Comparison of ENCODE assay signal across 23 cellular contexts in genomic region chr9:123617286-123617685, GRCh38.
A peak's percentile ranks its signal among the peaks of the same experiment; 100 is the strongest.
DNase-seq lines count a peak whose midpoint lies in the region; ATAC-seq and TF ChIP-seq lines count a peak whose summit lies in the region.
"Had no signal": no experiment of that assay in that cellular context is flagged by ENCODE, and none has a peak within 500 bp of the region (broad histone marks: within the 10 kb centered on the region; RNA-seq: fewer than 3 reads in every experiment).

No MANE protein-coding gene starts in this region.

- no peaks in the 10 kb centered on the region for H3K4me1 ChIP-seq in mesenchymal stem cell (ENCODE audit: control insufficient read depth, insufficient read depth, low read depth, low read length)
- peaks cover 0 to 6% of the 10 kb centered on the region in 2 donors for H3K4me1 ChIP-seq in neuronal stem cell (ENCODE audit: control insufficient read depth in 2 of 2, insufficient read depth in 1 of 2, low read depth in 1 of 2, low read length in 2 of 2)
- no peaks in the 10 kb centered on the region; a peak in 1 of 4 replicates for H3K4me1 ChIP-seq in SK-N-SH (ENCODE audit: control insufficient read depth in 1 of 2, insufficient read depth in 2 of 2, low read depth in 1 of 2, low read length in 1 of 2)
- H3K4me1 ChIP-seq: Caco-2, HAP-1 had no signal

- no peaks in the 10 kb centered on the region for H3K9me3 ChIP-seq in mesenchymal stem cell (ENCODE audit: control insufficient read depth, low read length)
- no peaks in the 10 kb centered on the region for H3K9me3 ChIP-seq in neuronal stem cell (replicated peaks in 1 of 2; ENCODE audit: control insufficient read depth in 2 of 2, insufficient read depth in 1 of 2, low read depth in 1 of 2, low read length in 2 of 2)
- H3K9me3 ChIP-seq in SK-N-SH, result no peaks in the 10 kb centered on the region
- H3K9me3 ChIP-seq: BLaER1, Caco-2, HAP-1 had no signal

- no peak overlapping the region for H2BK12ac ChIP-seq in mesenchymal stem cell (ENCODE audit: low read length in 2 of 2)
- no peak overlapping the region for H2BK12ac ChIP-seq in neuronal stem cell (ENCODE audit: low read length)

- H3K27ac ChIP-seq in mesenchymal stem cell (ENCODE audit: low read length, poor library complexity, severe bottlenecking) (no peak overlapping the region), neuronal stem cell (replicated peaks; ENCODE audit: low read length) (no peak overlapping the region), SK-N-SH (ENCODE audit: low read depth in 2 of 2, low read length in 1 of 2) (no peak overlapping the region)
- H3K27ac ChIP-seq: 22Rv1, BLaER1, C4-2B had no signal

- H2BK15ac ChIP-seq in mesenchymal stem cell (ENCODE audit: low read depth, poor library complexity, severe bottlenecking) (no peak overlapping the region), neuronal stem cell (ENCODE audit: low read length) (no peak overlapping the region)

- H3K27me3 Mint-ChIP-seq in activated CD8-positive, alpha-beta memory T cell treated with anti-CD3 and anti-CD28 coated beads, Interleukin-2, amount 10 ng/mL, durations not matched to agents 7 days and 5 days, result no peaks in the 10 kb centered on the region
- no peaks in the 10 kb centered on the region for H3K27me3 Mint-ChIP-seq in glutamatergic neuron (ENCODE audit: unreplicated experiment)
- H3K27me3 Mint-ChIP-seq: B cell; CD4-positive, CD25-positive, alpha-beta regulatory T cell had no signal

- H2BK120ac ChIP-seq in mesenchymal stem cell (ENCODE audit: low read depth, low read length) (no peak overlapping the region), neuronal stem cell (ENCODE audit: low read depth, low read length) (no peak overlapping the region)

- H3K36me3 ChIP-seq in mesenchymal stem cell (ENCODE audit: control insufficient read depth in 1 of 2, insufficient read depth in 2 of 2, low read depth in 1 of 2, low read length in 2 of 2), result peaks cover 0 to 3% of the 10 kb centered on the region in 2 experiments
- no peaks in the 10 kb centered on the region for H3K36me3 ChIP-seq in neuronal stem cell (replicated peaks in 1 of 2; ENCODE audit: control insufficient read depth in 2 of 2, insufficient read depth in 2 of 2, low read length in 2 of 2)
- H3K36me3 ChIP-seq in SK-N-SH (replicated peaks in 1 of 2; ENCODE audit: control insufficient read depth in 1 of 2, insufficient read depth in 2 of 2, low read length in 1 of 2), result no peaks in the 10 kb centered on the region
- H3K36me3 ChIP-seq: HAP-1 had no signal

- TF ChIP-seq RAD21 in SK-N-SH (IDR thresholded peaks at IDR 0.05; ENCODE audit: low read length), result no peak

- H2BK5ac ChIP-seq in mesenchymal stem cell (ENCODE audit: low read depth, low read length, poor library complexity, severe bottlenecking) (no peak overlapping the region), neuronal stem cell (ENCODE audit: low read length) (no peak overlapping the region)

- no peaks in the 10 kb centered on the region for H3F3A ChIP-seq in SK-N-SH (replicated peaks; ENCODE audit: insufficient read depth)

- TF ChIP-seq EP300 in SK-N-SH (IDR thresholded peaks at IDR 0.05; ENCODE audit: borderline replicate concordance in 1 of 2, low read depth in 1 of 2, low read length in 1 of 2), result no peak

- H3K4me3 ChIP-seq in mesenchymal stem cell (ENCODE audit: insufficient read depth in 1 of 2, low read depth in 1 of 2, low read length in 2 of 2) (no peak overlapping the region), neuronal stem cell (ENCODE audit: low read length in 2 of 2) (no peak overlapping the region), SK-N-SH (ENCODE audit: low read depth in 2 of 2, low read length in 1 of 2) (no peak overlapping the region)
- H3K4me3 ChIP-seq: BLaER1, GM12878, GM23338, HAP-1 had no signal

- peak overlapping the region; percentile 87 for H4K91ac ChIP-seq in mesenchymal stem cell (ENCODE audit: low read length)
- no peak overlapping the region for H4K91ac ChIP-seq in neuronal stem cell (ENCODE audit: low read depth, low read length, poor library complexity)

- CTCF ChIA-PET in activated CD8-positive, alpha-beta memory T cell treated with anti-CD3 and anti-CD28 coated beads, Interleukin-2, amount 10 ng/mL, durations not matched to agents 7 days and 5 days (lab: Charles Lee), result no interaction called here
- CTCF ChIA-PET in SK-N-SH (lab: Yijun Ruan, JAX), result interaction anchor here (1.4 kb wide), 1 partner anchor 73 kb away, joined by 3 read pairs; no protein-coding TSS in a partner anchor

- H3K4ac ChIP-seq in mesenchymal stem cell (ENCODE audit: low read depth in 1 of 2, low read length in 2 of 2) (no peak overlapping the region), neuronal stem cell (ENCODE audit: low read length) (no peak overlapping the region)

- no peaks in the 10 kb centered on the region for H3K9me3 Mint-ChIP-seq in activated CD8-positive, alpha-beta memory T cell treated with anti-CD3 and anti-CD28 coated beads, Interleukin-2, amount 10 ng/mL, durations not matched to agents 7 days and 5 days (ENCODE audit: low read depth)
- H3K9me3 Mint-ChIP-seq in glutamatergic neuron (ENCODE audit: unreplicated experiment), result peaks cover 3% of the 10 kb centered on the region
- H3K9me3 Mint-ChIP-seq: CD4-positive, CD25-positive, alpha-beta regulatory T cell; CD8-positive, alpha-beta T cell; GM23338; HFFc6 had no signal

- no peak overlapping the region for H4K8ac ChIP-seq in mesenchymal stem cell (ENCODE audit: low read length)
- H4K8ac ChIP-seq in neuronal stem cell (ENCODE audit: low read depth, low read length), result no peak overlapping the region

- ATAC-seq in activated CD8-positive, alpha-beta memory T cell treated with anti-CD3 and anti-CD28 coated beads, Interleukin-2, amount 10 ng/mL, durations not matched to agents 7 days and 5 days, result no peak
- ATAC-seq: CD8-positive, alpha-beta T cell; GM12878 had no signal

- TF ChIP-seq CTCF in glutamatergic neuron (IDR thresholded peaks at IDR 0.05; ENCODE audit: partially characterized antibody, unreplicated experiment) (no peak), SK-N-SH (IDR thresholded peaks at IDR 0.05) (no peak)

- H3K4me2 ChIP-seq in mesenchymal stem cell (ENCODE audit: low read length, poor library complexity, severe bottlenecking) (no peak overlapping the region), neuronal stem cell (ENCODE audit: insufficient read depth, low read length, poor library complexity, severe bottlenecking) (no peak overlapping the region), SK-N-SH (no peak overlapping the region)
- H3K4me2 ChIP-seq: BLaER1 had no signal

- no peaks in the 10 kb centered on the region for H3K36me3 Mint-ChIP-seq in activated CD8-positive, alpha-beta memory T cell treated with anti-CD3 and anti-CD28 coated beads, Interleukin-2, amount 10 ng/mL, durations not matched to agents 7 days and 5 days
- no peaks in the 10 kb centered on the region for H3K36me3 Mint-ChIP-seq in glutamatergic neuron (ENCODE audit: unreplicated experiment)

- H2AK5ac ChIP-seq in mesenchymal stem cell (ENCODE audit: low read length, severe bottlenecking) (no peak overlapping the region), neuronal stem cell (ENCODE audit: low read depth, low read length) (peak overlapping the region; percentile 20)

- H3K4me1 Mint-ChIP-seq in activated CD8-positive, alpha-beta memory T cell treated with anti-CD3 and anti-CD28 coated beads, Interleukin-2, amount 10 ng/mL, durations not matched to agents 7 days and 5 days, result no peaks in the 10 kb centered on the region
- H3K4me1 Mint-ChIP-seq in glutamatergic neuron (ENCODE audit: low read depth, unreplicated experiment), result no peaks in the 10 kb centered on the region

- H3K18ac ChIP-seq in mesenchymal stem cell (ENCODE audit: low read depth in 1 of 2, low read length in 2 of 2) (no peak overlapping the region), neuronal stem cell (ENCODE audit: low read length) (no peak overlapping the region)

- no peak overlapping the region for H3K4me3 Mint-ChIP-seq in activated CD8-positive, alpha-beta memory T cell treated with anti-CD3 and anti-CD28 coated beads, Interleukin-2, amount 10 ng/mL, durations not matched to agents 7 days and 5 days
- H3K4me3 Mint-ChIP-seq in glutamatergic neuron (ENCODE audit: unreplicated experiment), result no peak overlapping the region
- H3K4me3 Mint-ChIP-seq: B cell; CD4-positive, CD25-positive, alpha-beta regulatory T cell; CD8-positive, alpha-beta T cell; GM23338; HFFc6 had no signal

- H3K79me1 ChIP-seq in mesenchymal stem cell (replicated peaks; ENCODE audit: low read length, poor library complexity, severe bottlenecking) (no peaks in the 10 kb centered on the region), neuronal stem cell (ENCODE audit: low read depth, low read length) (no peaks in the 10 kb centered on the region)

- no peaks in the 10 kb centered on the region for H3K27me3 ChIP-seq in mesenchymal stem cell (ENCODE audit: control insufficient read depth in 1 of 2, insufficient read depth in 1 of 2, low read length in 2 of 2)
- no peaks in the 10 kb centered on the region for H3K27me3 ChIP-seq in neuronal stem cell (ENCODE audit: control insufficient read depth in 3 of 3, insufficient read depth in 3 of 3, low read depth in 1 of 3, low read length in 3 of 3)
- no peaks in the 10 kb centered on the region for H3K27me3 ChIP-seq in SK-N-SH (ENCODE audit: insufficient read depth)
- H3K27me3 ChIP-seq: BLaER1 had no signal

- 92% methylated on average over 9 of the region's 9 CpGs for WGBS in mesenchymal stem cell
- WGBS in neuronal stem cell (ENCODE audit: extremely low coverage in 2 of 2, insufficient read length in 2 of 2, insufficient replicate concordance in 1 of 2), 2 donors, result no CpG with 5 or more reads among the region's 9 CpGs
- 96% methylated on average over 9 of the region's 9 CpGs for WGBS in SK-N-SH (ENCODE audit: low lambda C conversion rate)

- H2AFZ ChIP-seq in mesenchymal stem cell (ENCODE audit: low read depth, low read length), result no peak overlapping the region
- no peak overlapping the region for H2AFZ ChIP-seq in neuronal stem cell (ENCODE audit: low read length)
- H2AFZ ChIP-seq in SK-N-SH (ENCODE audit: low read depth), result no peak overlapping the region
- H2AFZ ChIP-seq: GM23338 had no signal

- H3K9me2 ChIP-seq in SK-N-SH, result no peaks in the 10 kb centered on the region

- H4K20me1 ChIP-seq in SK-N-SH (ENCODE audit: insufficient read depth), result no peaks in the 10 kb centered on the region
- H4K20me1 ChIP-seq: BLaER1 had no signal

- H3K27ac Mint-ChIP-seq in activated CD8-positive, alpha-beta memory T cell treated with anti-CD3 and anti-CD28 coated beads, Interleukin-2, amount 10 ng/mL, durations not matched to agents 7 days and 5 days, result no peak overlapping the region
- no peak overlapping the region for H3K27ac Mint-ChIP-seq in glutamatergic neuron (ENCODE audit: unreplicated experiment)
- H3K27ac Mint-ChIP-seq: B cell; CD4-positive, CD25-positive, alpha-beta regulatory T cell; CD8-positive, alpha-beta T cell; GM23338; HFFc6 had no signal

- H3K23ac ChIP-seq in mesenchymal stem cell (ENCODE audit: low read length in 2 of 2), result no peak overlapping the region
- H3K23ac ChIP-seq in neuronal stem cell (ENCODE audit: low read depth, low read length, poor library complexity), result peak overlapping the region; percentile 12

- peak; percentile 22 for DNase-seq in activated CD8-positive, alpha-beta memory T cell treated with anti-CD3 and anti-CD28 coated beads, Interleukin-2, amount 10 ng/mL, durations not matched to agents 7 days and 5 days
- DNase-seq in activated CD8-positive, alpha-beta memory T cell treated with anti-CD3 and anti-CD28 coated beads, Interleukin-2, amount 50 U/mL, for 4 hours, result no peak
- DNase-seq in mesenchymal stem cell (no peak), neuronal stem cell (ENCODE audit: low spot score) (no peak), glutamatergic neuron (no peak), SK-N-SH (no peak), NCI-H128 (lab: John Stamatoyannopoulos, UW; ENCODE audit: unreplicated experiment) (no peak), superior temporal gyrus (ENCODE audit: extremely low spot score) (no peak)
- DNase-seq: Caco-2; CD4-positive, CD25-positive, alpha-beta regulatory T cell; CD8-positive, alpha-beta T cell; DMS 273 treated with DMSO at 0.1 percent for 48 hours; DMS79; EL; GDM1; HFFc6 had no signal

- POLR2A ChIA-PET in SK-N-SH (lab: Yijun Ruan, JAX), result no interaction called here

- no peaks in the 10 kb centered on the region for H3K79me2 ChIP-seq in SK-N-SH (ENCODE audit: insufficient read depth)

- H3K14ac ChIP-seq in mesenchymal stem cell (ENCODE audit: low read length in 2 of 2) (no peak overlapping the region), neuronal stem cell (ENCODE audit: low read length) (no peak overlapping the region)

- H3K9ac ChIP-seq in mesenchymal stem cell (ENCODE audit: low read length), result no peak overlapping the region
- no peak overlapping the region for H3K9ac ChIP-seq in neuronal stem cell (ENCODE audit: low read depth, low read length, poor library complexity)
- no peak overlapping the region for H3K9ac ChIP-seq in SK-N-SH
- H3K9ac ChIP-seq: BLaER1 had no signal
